In genomic region chr22:43109921-43110443, GRCh38 we compare ENCODE assay signal across 8 cellular contexts. TPM values are rescaled to one million over a fixed set of nuclear protein-coding genes. Genes with fewer than 3 reads are reported as not detected.
DNase-seq lines count a peak whose midpoint lies in the region; ATAC-seq, FAIRE-seq and TF ChIP-seq lines count a peak whose summit lies in the region.

No MANE protein-coding gene starts in this region.

- POLR2A ChIA-PET in HepG2 (lab: Yijun Ruan, JAX), result interaction anchor here (0.7 to 1.3 kb wide), 2 partner anchors 16 kb away, joined by 3 to 4 read pairs; no protein-coding TSS in a partner anchor

- no peak overlapping the region for H2AFZ ChIP-seq in HepG2 (ENCODE audit: low read length)

- H3K79me2 ChIP-seq in HepG2 (ENCODE audit: insufficient read depth, low read length), result no peaks in the 10 kb centered on the region

- TF ChIP-seq EP300 in HepG2 (IDR thresholded peaks at IDR 0.05; ENCODE audit: low read depth in 2 of 2, low read length in 2 of 2), result no peak
- TF ChIP-seq EP300 in HepG2 (CRISPR knock-in tag; IDR thresholded peaks at IDR 0.05; ENCODE audit: borderline replicate concordance), result no peak
- TF ChIP-seq EP300 in tibial nerve (IDR thresholded peaks at IDR 0.05), result no peak

- H3K27ac ChIP-seq in HepG2 (ENCODE audit: extremely low read length, insufficient read depth, low read length), result no peak overlapping the region
- no peak overlapping the region for H3K27ac ChIP-seq in tibial nerve

- H3K36me3 ChIP-seq in HepG2 (replicated peaks in 1 of 2; ENCODE audit: control insufficient read depth in 1 of 2, insufficient read depth in 2 of 2, low read length in 2 of 2), result no peaks in the 10 kb centered on the region
- H3K36me3 ChIP-seq in tibial nerve, result no peaks in the 10 kb centered on the region

- peaks cover 35% of the 10 kb centered on the region for H3K27me3 Mint-ChIP-seq in activated CD8-positive, alpha-beta memory T cell treated with anti-CD3 and anti-CD28 coated beads, Interleukin-2, amount 10 ng/mL, durations not matched to agents 7 days and 5 days
- peaks cover 28% of the 10 kb centered on the region for H3K27me3 Mint-ChIP-seq in activated T-helper 2 cell treated with anti-CD3 and anti-CD28 coated beads, Interferon-gamma antibody, Interleukin-2, Interleukin-4, amounts not matched to agents 10 μg/mL and 5 μg/mL and 100 μg/mL, durations not matched to agents 14 hours and 24 hours and 36 hours (ENCODE audit: low read depth)

- peaks cover 7% of the 10 kb centered on the region for H3K4me1 Mint-ChIP-seq in activated CD8-positive, alpha-beta memory T cell treated with anti-CD3 and anti-CD28 coated beads, Interleukin-2, amount 10 ng/mL, durations not matched to agents 7 days and 5 days
- H3K4me1 Mint-ChIP-seq in activated T-helper 2 cell treated with anti-CD3 and anti-CD28 coated beads, Interferon-gamma antibody, Interleukin-2, Interleukin-4, amounts not matched to agents 10 μg/mL and 5 μg/mL and 100 μg/mL, durations not matched to agents 14 hours and 24 hours and 36 hours (ENCODE audit: low read depth), result peaks cover 3% of the 10 kb centered on the region

- TF ChIP-seq POLR2A in HepG2 (IDR thresholded peaks at IDR 0.05; ENCODE audit: insufficient read depth in 1 of 2, low read depth in 2 of 2, low read length in 2 of 2), result no peak
- TF ChIP-seq POLR2A in tibial nerve (IDR thresholded peaks at IDR 0.05), result no peak

- CTCF ChIA-PET in activated CD8-positive, alpha-beta memory T cell treated with anti-CD3 and anti-CD28 coated beads, Interleukin-2, amount 10 ng/mL, durations not matched to agents 7 days and 5 days (lab: Charles Lee), result interaction anchor here (1.2 to 2.5 kb wide), 3 partner anchors 9 to 33 kb away, joined by 3 to 7 read pairs (median 6); partner anchors contain the start of gene MCAT
- CTCF ChIA-PET in HepG2 (lab: Yijun Ruan, JAX; ENCODE audit: low intra/inter-chr PET ratio, low total read pairs), result no interaction called here

- peak overlapping the region; percentile 65 for H3K4me3 Mint-ChIP-seq in activated CD8-positive, alpha-beta memory T cell treated with anti-CD3 and anti-CD28 coated beads, Interleukin-2, amount 10 ng/mL, durations not matched to agents 7 days and 5 days
- peak overlapping the region; percentile 71 for H3K4me3 Mint-ChIP-seq in activated T-helper 2 cell treated with anti-CD3 and anti-CD28 coated beads, Interferon-gamma antibody, Interleukin-2, Interleukin-4, amounts not matched to agents 10 μg/mL and 5 μg/mL and 100 μg/mL, durations not matched to agents 14 hours and 24 hours and 36 hours (ENCODE audit: low read depth)

- ATAC-seq in activated CD8-positive, alpha-beta memory T cell treated with anti-CD3 and anti-CD28 coated beads, Interleukin-2, amount 10 ng/mL, durations not matched to agents 7 days and 5 days, result no peak
- ATAC-seq in HepG2, result no peak
- no peak for ATAC-seq in GM18870 (IDR thresholded peaks at IDR 0.05; ENCODE audit: unreplicated experiment)

- H3K9me3 ChIP-seq in HepG2 (ENCODE audit: low read length) (no peaks in the 10 kb centered on the region), tibial nerve (no peaks in the 10 kb centered on the region)

- intact Hi-C loops in activated T-helper 2 cell treated with anti-CD3 and anti-CD28 coated beads, Interferon-gamma antibody, Interleukin-2, Interleukin-4, amounts not matched to agents 10 μg/mL and 5 μg/mL and 100 μg/mL, durations not matched to agents 14 hours and 24 hours and 36 hours (cut with micrococcal nuclease), result no loop called here
- intact Hi-C loops in HepG2 (cut with micrococcal nuclease; ENCODE audit: unreplicated experiment), result loop anchor here (2.0 to 5.0 kb wide), 2 partner anchors 17 to 32 kb away; partner anchors contain the start of gene MCAT

- 5% methylated on average over 28 of the region's 32 CpGs for WGBS in HepG2 (ENCODE audit: low lambda C conversion rate)
- 4 to 9% methylated on average over 32 of the region's 32 CpGs for WGBS in tibial nerve, 2 donors

- BruUV-seq in HepG2 (replicated peaks; lab: Mats Ljungman, UMichigan), result no TSS peak

- no peak for DNase-seq in activated CD8-positive, alpha-beta memory T cell treated with anti-CD3 and anti-CD28 coated beads, Interleukin-2, amount 10 ng/mL, durations not matched to agents 7 days and 5 days
- DNase-seq in activated CD8-positive, alpha-beta memory T cell treated with anti-CD3 and anti-CD28 coated beads for 24 hours, result no peak
- no peak for DNase-seq in activated T-helper 2 cell treated with anti-CD3 and anti-CD28 coated beads, Interferon-gamma antibody, Interleukin-2, Interleukin-4, amounts not matched to agents 10 μg/mL and 5 μg/mL and 100 μg/mL, durations not matched to agents 14 hours and 24 hours and 36 hours (ENCODE audit: low spot score)
- DNase-seq in HepG2 (ENCODE audit: low spot score) (no peak), tibial nerve (ENCODE audit: low spot score in 2 of 2) (no peak), superior temporal gyrus (ENCODE audit: extremely low spot score) (no peak), NCI-H187 (lab: John Stamatoyannopoulos, UW) (no peak)

- H3K4me1 ChIP-seq in HepG2 (ENCODE audit: insufficient read depth, low read length) (peaks cover 49% of the 10 kb centered on the region), tibial nerve (peaks cover 0 to 22% (median 19%) of the 10 kb centered on the region in 4 donors)

- TF ChIP-seq CTCF in HepG2 (CRISPR knock-in tag; IDR thresholded peaks at IDR 0.05) (no peak), tibial nerve (IDR thresholded peaks at IDR 0.05) (no peak)

- H3K4me3 ChIP-seq in HepG2 (replicated peaks in 1 of 3; ENCODE audit: insufficient read depth in 1 of 3, low read depth in 2 of 3, low read length in 3 of 3) (peak overlapping the region; percentile 60 to 74 (median 62); a peak in 5 of 6 replicates), tibial nerve (peak overlapping the region; percentile 35 to 62 (median 49))

- no peak overlapping the region for H3K9ac ChIP-seq in HepG2 (ENCODE audit: insufficient read depth, low read depth, low read length)

- H3K27ac Mint-ChIP-seq in activated CD8-positive, alpha-beta memory T cell treated with anti-CD3 and anti-CD28 coated beads, Interleukin-2, amount 10 ng/mL, durations not matched to agents 7 days and 5 days, result no peak overlapping the region
- H3K27ac Mint-ChIP-seq in activated T-helper 2 cell treated with anti-CD3 and anti-CD28 coated beads, Interferon-gamma antibody, Interleukin-2, Interleukin-4, amounts not matched to agents 10 μg/mL and 5 μg/mL and 100 μg/mL, durations not matched to agents 14 hours and 24 hours and 36 hours, result no peak overlapping the region

- no peak for TF ChIP-seq RAD21 in HepG2 (CRISPR knock-in tag; IDR thresholded peaks at IDR 0.05)

- H3K36me3 Mint-ChIP-seq in activated CD8-positive, alpha-beta memory T cell treated with anti-CD3 and anti-CD28 coated beads, Interleukin-2, amount 10 ng/mL, durations not matched to agents 7 days and 5 days, result no peaks in the 10 kb centered on the region
- no peaks in the 10 kb centered on the region for H3K36me3 Mint-ChIP-seq in activated T-helper 2 cell treated with anti-CD3 and anti-CD28 coated beads, Interferon-gamma antibody, Interleukin-2, Interleukin-4, amounts not matched to agents 10 μg/mL and 5 μg/mL and 100 μg/mL, durations not matched to agents 14 hours and 24 hours and 36 hours (ENCODE audit: low read depth)

- no peak for FAIRE-seq in HepG2 (lab: Jason Lieb, UNC)

- no peaks in the 10 kb centered on the region for H4K20me1 ChIP-seq in HepG2 (ENCODE audit: insufficient read depth, low read length)

- H3K9me3 Mint-ChIP-seq in activated CD8-positive, alpha-beta memory T cell treated with anti-CD3 and anti-CD28 coated beads, Interleukin-2, amount 10 ng/mL, durations not matched to agents 7 days and 5 days (ENCODE audit: low read depth), result no peaks in the 10 kb centered on the region
- no peaks in the 10 kb centered on the region for H3K9me3 Mint-ChIP-seq in activated T-helper 2 cell treated with anti-CD3 and anti-CD28 coated beads, Interferon-gamma antibody, Interleukin-2, Interleukin-4, amounts not matched to agents 10 μg/mL and 5 μg/mL and 100 μg/mL, durations not matched to agents 14 hours and 24 hours and 36 hours

- H3K4me2 ChIP-seq in HepG2 (ENCODE audit: low read depth, low read length), result peak overlapping the region; percentile 95

- H3K27me3 ChIP-seq in HepG2 (ENCODE audit: control insufficient read depth in 1 of 2, insufficient read depth in 2 of 2, low read length in 2 of 2), result peaks cover 5 to 36% of the 10 kb centered on the region in 2 experiments; a peak in 4 of 5 replicates
- peaks cover 0 to 61% of the 10 kb centered on the region in 2 donors for H3K27me3 ChIP-seq in tibial nerve

- in situ Hi-C loops in HepG2 (cut with HindIII; ENCODE audit: extremely low pct_ligation_motif_present, low pct_unique_long_range_greater_than_20kb), result no loop called here

RNA-seq across cellular contexts. Expression of gene BIK, which starts 0.6 kb away (rescaled TPM):
- 1 to 10 TPM; 1.5 to 1.9 TPM for total RNA-seq in activated CD8-positive, alpha-beta memory T cell treated with anti-CD3 and anti-CD28 coated beads, Interleukin-2, amount 10 ng/mL, durations not matched to agents 7 days and 5 days
- total RNA-seq in activated T-helper 2 cell treated with anti-CD3 and anti-CD28 coated beads, Interferon-gamma antibody, Interleukin-2, Interleukin-4, amounts not matched to agents 10 μg/mL and 5 μg/mL and 100 μg/mL, durations not matched to agents 14 hours and 24 hours and 36 hours, result 2.5 and 3.1 TPM in 2 replicates
- 0.66 and 0.80 TPM in 2 replicates for total RNA-seq in HepG2 (2016; rRNA removed; fragmentation: Illumina TruSeq; extraction: Trizol)
- 0.30 and 0.71 TPM in 2 replicates for total RNA-seq in HepG2 (2016; cell fraction: cytosol; rRNA removed; fragmentation: Illumina TruSeq; extraction: Trizol; ENCODE audit: low read depth)
- 0.88 and 1.2 TPM in 2 replicates for total RNA-seq in HepG2 (2016; cell fraction: insoluble cytoplasmic fraction; rRNA removed; fragmentation: Illumina TruSeq; extraction: Trizol)
- total RNA-seq in HepG2 (2016; cell fraction: membrane; rRNA removed; fragmentation: Illumina TruSeq; extraction: Trizol), result 0.31 and 0.72 TPM in 2 replicates
- total RNA-seq in HepG2 (2016; cell fraction: nucleus; rRNA removed; fragmentation: Illumina TruSeq; extraction: Trizol), result 0.71 TPM in 1 of 2 replicates, not detected in the other
- polyA plus RNA-seq in HepG2 (2011; rRNA removed), result 0.27 and 0.54 TPM in 2 replicates
- 0.69 and 0.76 TPM in 2 replicates for polyA plus RNA-seq in HepG2 (2011; cell fraction: cytosol; rRNA removed)
- 0.90 and 1.2 TPM in 2 replicates for polyA plus RNA-seq in HepG2 (2011; cell fraction: nucleus; rRNA removed)
- 0.17 and 0.71 TPM in 2 replicates for polyA plus RNA-seq in HepG2 (2012)
- polyA plus RNA-seq in HepG2 (2016; cell fraction: cytosol; fragmentation: Illumina TruSeq; extraction: Trizol; ENCODE audit: low read depth), result 0.15 and 0.28 TPM in 2 replicates
- 0.54 and 0.69 TPM in 2 replicates for polyA plus RNA-seq in HepG2 (2016; cell fraction: insoluble cytoplasmic fraction; fragmentation: Illumina TruSeq; extraction: Trizol; ENCODE audit: low read depth)
- 0.19 TPM in 1 of 2 replicates, not detected in the other for polyA plus RNA-seq in HepG2 (2016; cell fraction: membrane; fragmentation: Illumina TruSeq; extraction: Trizol; ENCODE audit: low read depth)
- 0.53 and 1.3 TPM in 2 replicates for polyA plus RNA-seq in HepG2 (2016; cell fraction: nucleus; fragmentation: Illumina TruSeq; extraction: Trizol; ENCODE audit: insufficient read depth, low read depth)
- polyA minus RNA-seq in HepG2 (2011; rRNA and poly(A)+ RNA removed; ENCODE audit: low replicate concordance), result 0.58 and 0.82 TPM in 2 replicates
- not detected in 2 replicates for polyA minus RNA-seq in HepG2 (2011; cell fraction: cytosol; rRNA and poly(A)+ RNA removed)
- polyA minus RNA-seq in HepG2 (2011; cell fraction: nucleus; rRNA and poly(A)+ RNA removed), result 0.62 TPM in 1 of 2 replicates, not detected in the other
- total RNA-seq in tibial nerve, result not detected

RNA-seq across cellular contexts. Expression of gene TTLL1, which starts 20.8 kb away (rescaled TPM):
- total RNA-seq in activated CD8-positive, alpha-beta memory T cell treated with anti-CD3 and anti-CD28 coated beads, Interleukin-2, amount 10 ng/mL, durations not matched to agents 7 days and 5 days, result 1 to 10 TPM; 9.1 to 9.9 TPM
- total RNA-seq in activated T-helper 2 cell treated with anti-CD3 and anti-CD28 coated beads, Interferon-gamma antibody, Interleukin-2, Interleukin-4, amounts not matched to agents 10 μg/mL and 5 μg/mL and 100 μg/mL, durations not matched to agents 14 hours and 24 hours and 36 hours, result 3.4 and 4.1 TPM in 2 replicates
- total RNA-seq in HepG2 (2016; rRNA removed; fragmentation: Illumina TruSeq; extraction: Trizol) (1.6 and 2.0 TPM in 2 replicates), tibial nerve (1 to 10 TPM; 1.6 to 9.8 (median 7.3) TPM)
- total RNA-seq in HepG2 (2016; cell fraction: cytosol; rRNA removed; fragmentation: Illumina TruSeq; extraction: Trizol; ENCODE audit: low read depth), result 0.79 and 1.5 TPM in 2 replicates
- 1.5 and 1.6 TPM in 2 replicates for total RNA-seq in HepG2 (2016; cell fraction: insoluble cytoplasmic fraction; rRNA removed; fragmentation: Illumina TruSeq; extraction: Trizol)
- total RNA-seq in HepG2 (2016; cell fraction: membrane; rRNA removed; fragmentation: Illumina TruSeq; extraction: Trizol), result 1.4 and 1.7 TPM in 2 replicates
- 0.78 and 0.81 TPM in 2 replicates for total RNA-seq in HepG2 (2016; cell fraction: nucleus; rRNA removed; fragmentation: Illumina TruSeq; extraction: Trizol)
- polyA plus RNA-seq in HepG2 (2011; rRNA removed), result 5.3 and 6.6 TPM in 2 replicates
- polyA plus RNA-seq in HepG2 (2011; cell fraction: cytosol; rRNA removed), result 5.4 and 5.9 TPM in 2 replicates
- 2.1 and 3.6 TPM in 2 replicates for polyA plus RNA-seq in HepG2 (2011; cell fraction: nucleus; rRNA removed)
- 2.3 and 3.4 TPM in 2 replicates for polyA plus RNA-seq in HepG2 (2012)
- polyA plus RNA-seq in HepG2 (2016; cell fraction: cytosol; fragmentation: Illumina TruSeq; extraction: Trizol; ENCODE audit: low read depth), result 0.96 and 1.6 TPM in 2 replicates
- 1.8 TPM in 2 replicates for polyA plus RNA-seq in HepG2 (2016; cell fraction: insoluble cytoplasmic fraction; fragmentation: Illumina TruSeq; extraction: Trizol; ENCODE audit: low read depth)
- 1.4 and 2.3 TPM in 2 replicates for polyA plus RNA-seq in HepG2 (2016; cell fraction: membrane; fragmentation: Illumina TruSeq; extraction: Trizol; ENCODE audit: low read depth)
- 1.5 and 1.7 TPM in 2 replicates for polyA plus RNA-seq in HepG2 (2016; cell fraction: nucleus; fragmentation: Illumina TruSeq; extraction: Trizol; ENCODE audit: insufficient read depth, low read depth)
- polyA minus RNA-seq in HepG2 (2011; rRNA and poly(A)+ RNA removed; ENCODE audit: low replicate concordance), result 0.98 and 3.3 TPM in 2 replicates
- 1.8 and 2.1 TPM in 2 replicates for polyA minus RNA-seq in HepG2 (2011; cell fraction: cytosol; rRNA and poly(A)+ RNA removed)
- 1.1 and 1.2 TPM in 2 replicates for polyA minus RNA-seq in HepG2 (2011; cell fraction: nucleus; rRNA and poly(A)+ RNA removed)

RNA-seq across cellular contexts. Expression of gene MCAT, which starts 33.2 kb away (rescaled TPM):
- 10 to 100 TPM; 10.7 to 13.2 TPM for total RNA-seq in activated CD8-positive, alpha-beta memory T cell treated with anti-CD3 and anti-CD28 coated beads, Interleukin-2, amount 10 ng/mL, durations not matched to agents 7 days and 5 days
- total RNA-seq in activated T-helper 2 cell treated with anti-CD3 and anti-CD28 coated beads, Interferon-gamma antibody, Interleukin-2, Interleukin-4, amounts not matched to agents 10 μg/mL and 5 μg/mL and 100 μg/mL, durations not matched to agents 14 hours and 24 hours and 36 hours, result 17.3 and 18.5 TPM in 2 replicates
- total RNA-seq in HepG2 (2016; rRNA removed; fragmentation: Illumina TruSeq; extraction: Trizol), result 16.7 and 19.3 TPM in 2 replicates
- total RNA-seq in HepG2 (2016; cell fraction: cytosol; rRNA removed; fragmentation: Illumina TruSeq; extraction: Trizol; ENCODE audit: low read depth), result 3.6 and 4.4 TPM in 2 replicates
- 16.4 and 19.9 TPM in 2 replicates for total RNA-seq in HepG2 (2016; cell fraction: insoluble cytoplasmic fraction; rRNA removed; fragmentation: Illumina TruSeq; extraction: Trizol)
- 7.9 and 8.0 TPM in 2 replicates for total RNA-seq in HepG2 (2016; cell fraction: membrane; rRNA removed; fragmentation: Illumina TruSeq; extraction: Trizol)
- 8.9 and 13.0 TPM in 2 replicates for total RNA-seq in HepG2 (2016; cell fraction: nucleus; rRNA removed; fragmentation: Illumina TruSeq; extraction: Trizol)
- polyA plus RNA-seq in HepG2 (2011; rRNA removed), result 9.3 and 10.4 TPM in 2 replicates
- polyA plus RNA-seq in HepG2 (2011; cell fraction: cytosol; rRNA removed), result 10.7 and 14.6 TPM in 2 replicates
- 7.9 and 9.4 TPM in 2 replicates for polyA plus RNA-seq in HepG2 (2011; cell fraction: nucleus; rRNA removed)
- 7.5 and 8.7 TPM in 2 replicates for polyA plus RNA-seq in HepG2 (2012)
- 4.7 and 4.9 TPM in 2 replicates for polyA plus RNA-seq in HepG2 (2016; cell fraction: cytosol; fragmentation: Illumina TruSeq; extraction: Trizol; ENCODE audit: low read depth)
- polyA plus RNA-seq in HepG2 (2016; cell fraction: insoluble cytoplasmic fraction; fragmentation: Illumina TruSeq; extraction: Trizol; ENCODE audit: low read depth), result 22.9 and 23.3 TPM in 2 replicates
- 7.9 and 8.8 TPM in 2 replicates for polyA plus RNA-seq in HepG2 (2016; cell fraction: membrane; fragmentation: Illumina TruSeq; extraction: Trizol; ENCODE audit: low read depth)
- polyA plus RNA-seq in HepG2 (2016; cell fraction: nucleus; fragmentation: Illumina TruSeq; extraction: Trizol; ENCODE audit: insufficient read depth, low read depth), result 12.4 and 12.5 TPM in 2 replicates
- 19.9 and 20.2 TPM in 2 replicates for polyA minus RNA-seq in HepG2 (2011; rRNA and poly(A)+ RNA removed; ENCODE audit: low replicate concordance)
- polyA minus RNA-seq in HepG2 (2011; cell fraction: cytosol; rRNA and poly(A)+ RNA removed), result 5.2 and 6.1 TPM in 2 replicates
- polyA minus RNA-seq in HepG2 (2011; cell fraction: nucleus; rRNA and poly(A)+ RNA removed), result 8.6 and 9.2 TPM in 2 replicates
- total RNA-seq in tibial nerve, result 10 to 100 TPM; 20.2 to 44.4 (median 31.9) TPM

RNA-seq across cellular contexts. Expression of gene TSPO, which starts 41.4 kb away (rescaled TPM):
- 100 to 1,000 TPM; 118 to 131 TPM for total RNA-seq in activated CD8-positive, alpha-beta memory T cell treated with anti-CD3 and anti-CD28 coated beads, Interleukin-2, amount 10 ng/mL, durations not matched to agents 7 days and 5 days
- 126 and 127 TPM in 2 replicates for total RNA-seq in activated T-helper 2 cell treated with anti-CD3 and anti-CD28 coated beads, Interferon-gamma antibody, Interleukin-2, Interleukin-4, amounts not matched to agents 10 μg/mL and 5 μg/mL and 100 μg/mL, durations not matched to agents 14 hours and 24 hours and 36 hours
- 0.32 and 0.46 TPM in 2 replicates for total RNA-seq in HepG2 (2016; rRNA removed; fragmentation: Illumina TruSeq; extraction: Trizol)
- total RNA-seq in HepG2 (2016; cell fraction: cytosol; rRNA removed; fragmentation: Illumina TruSeq; extraction: Trizol; ENCODE audit: low read depth), result 0.44 TPM in 1 of 2 replicates, not detected in the other
- 0.54 and 0.67 TPM in 2 replicates for total RNA-seq in HepG2 (2016; cell fraction: insoluble cytoplasmic fraction; rRNA removed; fragmentation: Illumina TruSeq; extraction: Trizol)
- 0.37 and 0.52 TPM in 2 replicates for total RNA-seq in HepG2 (2016; cell fraction: membrane; rRNA removed; fragmentation: Illumina TruSeq; extraction: Trizol)
- not detected in 2 replicates for total RNA-seq in HepG2 (2016; cell fraction: nucleus; rRNA removed; fragmentation: Illumina TruSeq; extraction: Trizol)
- 1.4 and 2.2 TPM in 2 replicates for polyA plus RNA-seq in HepG2 (2011; rRNA removed)
- 1.2 and 2.8 TPM in 2 replicates for polyA plus RNA-seq in HepG2 (2011; cell fraction: cytosol; rRNA removed)
- 1.6 and 2.3 TPM in 2 replicates for polyA plus RNA-seq in HepG2 (2011; cell fraction: nucleus; rRNA removed)
- 0.40 and 1.0 TPM in 2 replicates for polyA plus RNA-seq in HepG2 (2012)
- 0.12 and 0.24 TPM in 2 replicates for polyA plus RNA-seq in HepG2 (2016; cell fraction: cytosol; fragmentation: Illumina TruSeq; extraction: Trizol; ENCODE audit: low read depth)
- polyA plus RNA-seq in HepG2 (2016; cell fraction: insoluble cytoplasmic fraction; fragmentation: Illumina TruSeq; extraction: Trizol; ENCODE audit: low read depth), result 0.40 TPM in 1 of 2 replicates, not detected in the other
- 0.30 TPM in 1 of 2 replicates, not detected in the other for polyA plus RNA-seq in HepG2 (2016; cell fraction: membrane; fragmentation: Illumina TruSeq; extraction: Trizol; ENCODE audit: low read depth)
- 0.59 TPM in 1 of 2 replicates, not detected in the other for polyA plus RNA-seq in HepG2 (2016; cell fraction: nucleus; fragmentation: Illumina TruSeq; extraction: Trizol; ENCODE audit: insufficient read depth, low read depth)
- polyA minus RNA-seq in HepG2 (2011; rRNA and poly(A)+ RNA removed; ENCODE audit: low replicate concordance), result 1.5 and 40.6 TPM in 2 replicates
- 1.5 and 3.2 TPM in 2 replicates for polyA minus RNA-seq in HepG2 (2011; cell fraction: cytosol; rRNA and poly(A)+ RNA removed)
- polyA minus RNA-seq in HepG2 (2011; cell fraction: nucleus; rRNA and poly(A)+ RNA removed), result not detected in 2 replicates
- 100 to 1,000 TPM; 399 to 538 (median 485) TPM for total RNA-seq in tibial nerve
